ENCODE assay signal across 10 cellular contexts in the genomic region with DNA sequence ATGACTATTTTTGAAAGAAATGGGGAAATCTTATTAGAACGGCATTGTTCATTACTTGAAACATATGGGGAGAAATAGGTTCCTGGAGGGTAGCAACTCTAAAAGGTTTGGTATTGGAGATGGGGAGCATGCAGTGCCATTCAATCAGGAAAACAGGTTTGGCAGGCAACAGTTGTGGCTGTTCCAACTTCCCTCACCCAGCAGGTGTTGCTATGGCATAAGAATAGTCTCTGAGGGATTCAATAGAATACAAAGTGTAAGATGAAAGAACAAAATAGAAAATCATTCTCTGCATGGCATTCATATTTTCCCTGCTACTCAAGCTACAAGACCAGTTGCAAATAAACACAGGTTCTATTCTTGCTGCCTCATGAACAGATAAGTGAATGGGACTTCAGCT.
A peak's percentile ranks its signal among the peaks of the same experiment; 100 is the strongest.
DNase-seq lines count a peak whose midpoint lies in the region; TF ChIP-seq lines count a peak whose summit lies in the region.
"Had no signal": no experiment of that assay in that cellular context is flagged by ENCODE, and none has a peak within 500 bp of the region (broad histone marks: within the 10 kb centered on the region; RNA-seq: fewer than 3 reads in every experiment).

No MANE protein-coding gene starts in this region.

- H3K4me3 Mint-ChIP-seq in HFFc6: no peak overlapping the region
- H3K4me3 Mint-ChIP-seq: IgD-negative memory B cell had no signal

- H2AFZ ChIP-seq in OCI-LY3 (ENCODE audit: low read depth, low read length): no peak overlapping the region

- no peaks in the 10 kb centered on the region for H3K9me3 ChIP-seq in OCI-LY3 (ENCODE audit: insufficient read depth, low read length)

- H3K27ac Mint-ChIP-seq in HFFc6: no peak overlapping the region
- H3K27ac Mint-ChIP-seq: IgD-negative memory B cell had no signal

- H3K27me3 Mint-ChIP-seq in HFFc6 (ENCODE audit: insufficient read depth): no peaks in the 10 kb centered on the region
- H3K27me3 Mint-ChIP-seq: IgD-negative memory B cell had no signal

- no peaks in the 10 kb centered on the region for H3K36me3 Mint-ChIP-seq in HFFc6 (ENCODE audit: low read depth)
- H3K36me3 Mint-ChIP-seq: IgD-negative memory B cell had no signal

- no peaks in the 10 kb centered on the region for H3K27me3 ChIP-seq in OCI-LY3 (ENCODE audit: low read depth, low read length)

- H3K4me3 ChIP-seq in OCI-LY3 (ENCODE audit: low read length): no peak overlapping the region

- H3K4me1 ChIP-seq in OCI-LY3 (ENCODE audit: low read length): peaks cover 8% of the 10 kb centered on the region

- no peak overlapping the region for H3K9ac ChIP-seq in OCI-LY3 (ENCODE audit: low read length)

- no peaks in the 10 kb centered on the region for H4K20me1 ChIP-seq in OCI-LY3 (ENCODE audit: insufficient read depth, low read length)

- H3K79me2 ChIP-seq in OCI-LY3 (ENCODE audit: low read length): no peaks in the 10 kb centered on the region

- no peaks in the 10 kb centered on the region for H3K36me3 ChIP-seq in OCI-LY3 (replicated peaks; ENCODE audit: low read depth, low read length)

- TF ChIP-seq CTCF in OCI-LY3 (IDR thresholded peaks at IDR 0.05; ENCODE audit: low read depth, low read length): peak; percentile 61
- TF ChIP-seq CTCF in HFFc6 (IDR thresholded peaks at IDR 0.05): no peak

- H3K4me2 ChIP-seq in OCI-LY3 (ENCODE audit: low read length): no peak overlapping the region

- no peaks in the 10 kb centered on the region for H3K4me1 Mint-ChIP-seq in HFFc6 (ENCODE audit: low read depth)

- peak; percentile 4 for DNase-seq in NCI-H2227 (lab: John Stamatoyannopoulos, UW; ENCODE audit: unreplicated experiment)
- no peak for DNase-seq in NCI-H2227 treated with DMSO at 0.1 percent for 48 hours (lab: John Stamatoyannopoulos, UW)
- peak; percentile 15 for DNase-seq in glomerular visceral epithelial cell (ENCODE audit: extremely low spot score)
- DNase-seq in renal cortical epithelial cell (ENCODE audit: low read depth): peak; percentile 9
- no peak for DNase-seq in HFFc6
- DNase-seq in stimulated activated naive CD4-positive, alpha-beta T cell treated with Interleukin-2 at 50 U/mL for 16 hours (lab: John Stamatoyannopoulos, UW): no peak
- DNase-seq in NCI-H146 (lab: John Stamatoyannopoulos, UW): no peak
- DNase-seq: dermis blood vessel endothelial cell had no signal

- H3K9me3 Mint-ChIP-seq in HFFc6: peaks cover 20% of the 10 kb centered on the region

- H3K27ac ChIP-seq in OCI-LY3 (ENCODE audit: low read length): no peak overlapping the region

Comparison
In these comparisons a context has a peak if more than half of its experiments do, and no peak if none do; other contexts are left out.
1. DNase-seq: peak in NCI-H2227 (single experiment), glomerular visceral epithelial cell (single experiment) and renal cortical epithelial cell (single experiment); none in NCI-H2227 treated with DMSO at 0.1 percent for 48 hours (single experiment), HFFc6 (single experiment), stimulated activated naive CD4-positive, alpha-beta T cell treated with Interleukin-2 at 50 U/mL for 16 hours (single experiment) and NCI-H146 (single experiment).